ENCODE assay signal across 31 cellular contexts in genomic region chr10:92664322-92664721, GRCh38.
"Had no signal": no experiment of that assay in that cellular context is flagged by ENCODE, and none has a peak within 500 bp of the region (broad histone marks: within the 10 kb centered on the region; RNA-seq: fewer than 3 reads in every experiment).

No MANE protein-coding gene starts in this region.

- FAIRE-seq: bronchial epithelial cell, TTC549 had no signal

- H3K4me3 ChIP-seq: ascending aorta, cardiac muscle cell had no signal

- H3K36me3 ChIP-seq: ascending aorta, cardiac muscle cell had no signal

- H3K27ac ChIP-seq: ascending aorta, cardiac muscle cell, VCaP had no signal

- H3K4me1 ChIP-seq: ascending aorta had no signal

- ATAC-seq: activated CD8-positive, alpha-beta T cell treated with anti-CD3 and anti-CD28 coated beads for 36 hours; activated naive CD8-positive, alpha-beta T cell treated with anti-CD3 and anti-CD28 coated beads, Interleukin-2, amount 50 U/mL, for 24 hours; activated T-cell treated with anti-CD3 and anti-CD28 coated beads, Interleukin-2, amount 50 U/mL, for 4 hours; activated T-cell treated with anti-CD3 and anti-CD28 coated beads, Interleukin-2, amount 50 U/mL, for 72 hours; activated T-helper 17 cell treated with anti-CD3 and anti-CD28 coated beads, Interleukin-2, amount 50 U/mL, for 72 hours had no signal

- H3K27me3 ChIP-seq: ascending aorta, cardiac muscle cell had no signal

- DNase-seq: activated B cell treated with CpG ODN at 0.5 μM for 24 hours; activated CD4-positive, alpha-beta memory T cell treated with anti-CD3 and anti-CD28 coated beads for 36 hours; activated CD4-positive, alpha-beta T cell treated with anti-CD3 and anti-CD28 coated beads for 4 hours; activated CD4-positive, alpha-beta T cell treated with anti-CD3 and anti-CD28 coated beads, Interleukin-2, amount 10 ng/mL, durations not matched to agents 24 days and 14 days; activated CD4-positive, alpha-beta T cell treated with anti-CD3 and anti-CD28 coated beads, Interleukin-2, amount 50 U/mL, for 1 hour; activated CD4-positive, alpha-beta T cell treated with anti-CD3 and anti-CD28 coated beads, Interleukin-2, amount 50 U/mL, for 4 hours; activated CD4-positive, CD25-positive, alpha-beta regulatory T cell treated with anti-CD3 and anti-CD28 coated beads, Interleukin-2, amount 50 U/mL, for 72 hours; activated CD8-positive, alpha-beta memory T cell treated with anti-CD3 and anti-CD28 coated beads, Interleukin-2, amount 50 U/mL, for 4 hours; activated CD8-positive, alpha-beta T cell treated with anti-CD3 and anti-CD28 coated beads for 36 hours; activated effector memory CD4-positive, alpha-beta T cell treated with anti-CD3 and anti-CD28 coated beads, Interleukin-2, amount 50 U/mL, for 16 hours; activated gamma-delta T cell treated with Interleukin-2 at 50 U/mL for 16 hours; activated naive CD4-positive, alpha-beta T cell; activated naive CD4-positive, alpha-beta T cell treated with anti-CD3 and anti-CD28 coated beads, Interleukin-2, amount 10 ng/mL, durations not matched to agents 7 days and 5 days; activated naive CD8-positive, alpha-beta T cell treated with anti-CD3 and anti-CD28 coated beads, Interleukin-2, amount 10 ng/mL, durations not matched to agents 7 days and 5 days; activated naive CD8-positive, alpha-beta T cell treated with anti-CD3 and anti-CD28 coated beads, Interleukin-2, amount 50 U/mL, for 24 hours; activated T-cell treated with anti-CD3 and anti-CD28 coated beads for 4 hours; activated T-cell treated with anti-CD3 and anti-CD28 coated beads, Interleukin-2, amount 50 U/mL, for 1 hour; activated T-cell treated with anti-CD3 and anti-CD28 coated beads, Interleukin-2, amount 50 U/mL, for 4 hours; activated T-cell treated with anti-CD3 and anti-CD28 coated beads, Interleukin-2, amount 50 U/mL, for 72 hours; amygdala; anterior cingulate cortex; caudate nucleus; cerebellar nuclear complex; T-helper 2 cell; T-helper 9 cell had no signal
